Comparison of ENCODE assay signal across 1 cellular context in the genomic region with DNA sequence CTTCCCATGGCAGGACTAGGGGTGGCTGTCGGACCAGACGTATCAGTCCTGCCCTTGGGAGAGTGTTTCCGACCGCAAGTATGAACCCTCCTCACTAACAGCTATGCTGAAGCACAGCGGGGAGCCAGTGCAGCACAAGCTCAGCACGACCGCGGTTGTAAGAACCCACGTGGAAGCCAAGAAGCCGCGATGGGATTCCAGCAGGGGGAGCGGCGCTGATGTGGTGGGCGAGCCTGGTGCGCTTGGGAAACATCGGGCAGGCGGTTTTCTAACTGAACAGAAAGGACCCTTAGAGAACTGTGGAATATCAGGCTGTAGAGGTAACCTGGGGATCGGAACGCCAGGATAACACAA.
TF ChIP-seq lines count a peak whose summit lies in the region.

No MANE protein-coding gene starts in this region.

TF ChIP-seq in WTC11, 78 proteins besides CTCF, POLR2A, EP300 and RAD21 (continued from another document):
- TF ChIP-seq ESRRA (CRISPR knock-in tag; IDR thresholded peaks at IDR 0.05; ENCODE audit: borderline replicate concordance) (peak; percentile 53; the same call in 1 of the 2 replicates), ZNF232 (CRISPR knock-in tag; IDR thresholded peaks at IDR 0.05) (no peak), ZNF138 (CRISPR knock-in tag; conservative IDR thresholded peaks at IDR 0.05) (0 out of 2 replicates have a peak, but pooled peaks have one; percentile 34), CREB1 (CRISPR knock-in tag; IDR thresholded peaks at IDR 0.05) (no peak), NR2C2 (CRISPR knock-in tag; IDR thresholded peaks at IDR 0.05) (no peak), JAZF1 (CRISPR knock-in tag; IDR thresholded peaks at IDR 0.05) (no peak), ATF1 (CRISPR knock-in tag; IDR thresholded peaks at IDR 0.05) (no peak), CBFB (CRISPR knock-in tag; IDR thresholded peaks at IDR 0.05; ENCODE audit: low read depth) (no peak), ETV6 (CRISPR knock-in tag; IDR thresholded peaks at IDR 0.05) (0 out of 2 replicates have a peak, but pooled peaks have one; percentile 20)
- TF ChIP-seq, protein P1, sequence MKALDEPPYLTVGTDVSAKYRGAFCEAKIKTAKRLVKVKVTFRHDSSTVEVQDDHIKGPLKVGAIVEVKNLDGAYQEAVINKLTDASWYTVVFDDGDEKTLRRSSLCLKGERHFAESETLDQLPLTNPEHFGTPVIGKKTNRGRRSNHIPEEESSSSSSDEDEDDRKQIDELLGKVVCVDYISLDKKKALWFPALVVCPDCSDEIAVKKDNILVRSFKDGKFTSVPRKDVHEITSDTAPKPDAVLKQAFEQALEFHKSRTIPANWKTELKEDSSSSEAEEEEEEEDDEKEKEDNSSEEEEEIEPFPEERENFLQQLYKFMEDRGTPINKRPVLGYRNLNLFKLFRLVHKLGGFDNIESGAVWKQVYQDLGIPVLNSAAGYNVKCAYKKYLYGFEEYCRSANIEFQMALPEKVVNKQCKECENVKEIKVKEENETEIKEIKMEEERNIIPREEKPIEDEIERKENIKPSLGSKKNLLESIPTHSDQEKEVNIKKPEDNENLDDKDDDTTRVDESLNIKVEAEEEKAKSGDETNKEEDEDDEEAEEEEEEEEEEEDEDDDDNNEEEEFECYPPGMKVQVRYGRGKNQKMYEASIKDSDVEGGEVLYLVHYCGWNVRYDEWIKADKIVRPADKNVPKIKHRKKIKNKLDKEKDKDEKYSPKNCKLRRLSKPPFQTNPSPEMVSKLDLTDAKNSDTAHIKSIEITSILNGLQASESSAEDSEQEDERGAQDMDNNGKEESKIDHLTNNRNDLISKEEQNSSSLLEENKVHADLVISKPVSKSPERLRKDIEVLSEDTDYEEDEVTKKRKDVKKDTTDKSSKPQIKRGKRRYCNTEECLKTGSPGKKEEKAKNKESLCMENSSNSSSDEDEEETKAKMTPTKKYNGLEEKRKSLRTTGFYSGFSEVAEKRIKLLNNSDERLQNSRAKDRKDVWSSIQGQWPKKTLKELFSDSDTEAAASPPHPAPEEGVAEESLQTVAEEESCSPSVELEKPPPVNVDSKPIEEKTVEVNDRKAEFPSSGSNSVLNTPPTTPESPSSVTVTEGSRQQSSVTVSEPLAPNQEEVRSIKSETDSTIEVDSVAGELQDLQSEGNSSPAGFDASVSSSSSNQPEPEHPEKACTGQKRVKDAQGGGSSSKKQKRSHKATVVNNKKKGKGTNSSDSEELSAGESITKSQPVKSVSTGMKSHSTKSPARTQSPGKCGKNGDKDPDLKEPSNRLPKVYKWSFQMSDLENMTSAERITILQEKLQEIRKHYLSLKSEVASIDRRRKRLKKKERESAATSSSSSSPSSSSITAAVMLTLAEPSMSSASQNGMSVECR (CRISPR knock-in tag; IDR thresholded peaks at IDR 0.05; ENCODE audit: borderline replicate concordance) = 0 out of 2 replicates have a peak, but pooled peaks have one; percentile 16
- TF ChIP-seq, protein P2, sequence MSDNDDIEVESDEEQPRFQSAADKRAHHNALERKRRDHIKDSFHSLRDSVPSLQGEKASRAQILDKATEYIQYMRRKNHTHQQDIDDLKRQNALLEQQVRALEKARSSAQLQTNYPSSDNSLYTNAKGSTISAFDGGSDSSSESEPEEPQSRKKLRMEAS (CRISPR knock-in tag; IDR thresholded peaks at IDR 0.05) = peak; percentile 65
- TF ChIP-seq, protein P3, sequence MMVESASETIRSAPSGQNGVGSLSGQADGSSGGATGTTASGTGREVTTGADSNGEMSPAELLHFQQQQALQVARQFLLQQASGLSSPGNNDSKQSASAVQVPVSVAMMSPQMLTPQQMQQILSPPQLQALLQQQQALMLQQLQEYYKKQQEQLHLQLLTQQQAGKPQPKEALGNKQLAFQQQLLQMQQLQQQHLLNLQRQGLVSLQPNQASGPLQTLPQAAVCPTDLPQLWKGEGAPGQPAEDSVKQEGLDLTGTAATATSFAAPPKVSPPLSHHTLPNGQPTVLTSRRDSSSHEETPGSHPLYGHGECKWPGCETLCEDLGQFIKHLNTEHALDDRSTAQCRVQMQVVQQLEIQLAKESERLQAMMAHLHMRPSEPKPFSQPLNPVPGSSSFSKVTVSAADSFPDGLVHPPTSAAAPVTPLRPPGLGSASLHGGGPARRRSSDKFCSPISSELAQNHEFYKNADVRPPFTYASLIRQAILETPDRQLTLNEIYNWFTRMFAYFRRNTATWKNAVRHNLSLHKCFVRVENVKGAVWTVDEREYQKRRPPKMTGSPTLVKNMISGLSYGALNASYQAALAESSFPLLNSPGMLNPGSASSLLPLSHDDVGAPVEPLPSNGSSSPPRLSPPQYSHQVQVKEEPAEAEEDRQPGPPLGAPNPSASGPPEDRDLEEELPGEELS (CRISPR knock-in tag; IDR thresholded peaks at IDR 0.05) = 0 out of 2 replicates have a peak, but pooled peaks have one; percentile 47
- TF ChIP-seq, protein P4, sequence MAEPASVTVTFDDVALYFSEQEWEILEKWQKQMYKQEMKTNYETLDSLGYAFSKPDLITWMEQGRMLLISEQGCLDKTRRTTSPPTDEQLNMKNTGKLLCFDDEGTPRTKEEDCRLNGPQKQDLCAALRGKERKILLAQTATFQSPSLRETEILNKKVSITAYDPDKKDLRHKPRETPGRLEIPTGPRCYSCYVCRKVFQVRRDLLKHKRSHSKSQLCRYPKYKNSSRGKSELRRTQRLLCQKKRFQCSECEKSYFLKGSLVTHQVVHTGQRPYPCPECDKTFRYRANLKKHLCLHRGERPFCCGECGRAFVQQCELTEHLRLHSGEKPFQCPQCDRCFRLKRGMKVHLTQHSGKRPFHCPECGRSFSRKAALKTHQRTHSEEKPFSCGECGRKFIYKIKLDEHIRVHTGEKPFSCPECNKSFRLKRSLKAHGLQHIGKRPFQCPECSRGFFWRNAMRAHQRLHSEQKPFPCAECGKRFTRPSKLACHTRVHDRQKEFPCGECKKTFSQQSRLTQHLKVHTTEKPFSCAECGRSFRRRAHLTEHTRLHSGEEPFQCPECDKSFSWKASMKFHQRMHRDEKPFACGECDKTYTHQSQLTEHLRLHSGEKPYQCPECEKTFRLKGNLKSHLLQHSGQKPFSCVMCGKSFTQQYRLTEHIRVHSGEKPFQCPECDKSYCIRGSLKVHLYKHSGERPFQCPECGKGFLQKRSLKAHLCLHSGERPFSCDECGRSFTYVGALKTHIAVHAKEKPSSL (CRISPR knock-in tag; conservative IDR thresholded peaks at IDR 0.05) = no peak
- TF ChIP-seq, protein P5, sequence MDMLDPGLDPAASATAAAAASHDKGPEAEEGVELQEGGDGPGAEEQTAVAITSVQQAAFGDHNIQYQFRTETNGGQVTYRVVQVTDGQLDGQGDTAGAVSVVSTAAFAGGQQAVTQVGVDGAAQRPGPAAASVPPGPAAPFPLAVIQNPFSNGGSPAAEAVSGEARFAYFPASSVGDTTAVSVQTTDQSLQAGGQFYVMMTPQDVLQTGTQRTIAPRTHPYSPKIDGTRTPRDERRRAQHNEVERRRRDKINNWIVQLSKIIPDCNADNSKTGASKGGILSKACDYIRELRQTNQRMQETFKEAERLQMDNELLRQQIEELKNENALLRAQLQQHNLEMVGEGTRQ (CRISPR knock-in tag; IDR thresholded peaks at IDR 0.05) = 0 out of 2 replicates have a peak, but pooled peaks have one; percentile 25
